In the genomic region with DNA sequence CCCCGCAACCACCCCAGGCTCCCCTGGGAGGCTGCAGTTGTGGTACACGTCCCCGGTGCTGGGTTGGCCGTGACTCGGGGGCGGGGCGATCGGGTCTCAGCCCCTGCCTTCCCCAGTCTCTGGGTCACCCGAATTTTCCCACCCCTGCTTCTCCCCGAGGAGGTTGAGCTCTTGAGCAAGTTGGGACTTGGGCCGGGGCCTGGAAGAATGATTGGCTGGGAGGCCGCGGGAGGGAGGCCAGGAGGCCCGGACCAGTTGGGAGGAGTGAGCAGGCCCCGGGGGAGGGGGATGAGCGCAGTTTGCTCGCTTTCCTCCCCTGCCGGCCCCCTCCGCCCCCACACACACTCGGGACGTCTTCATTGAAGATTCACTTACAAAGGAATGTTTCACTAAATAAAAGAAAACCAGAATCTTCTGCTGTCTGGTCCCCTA, we compare ENCODE assay signal across 8 cellular contexts. TPM values are rescaled to one million over a fixed set of nuclear protein-coding genes. Genes with fewer than 3 reads are reported as not detected.
A peak's percentile ranks its signal among the peaks of the same experiment; 100 is the strongest.
DNase-seq lines count a peak whose midpoint lies in the region; ATAC-seq, FAIRE-seq and TF ChIP-seq lines count a peak whose summit lies in the region.

No MANE protein-coding gene starts in this region.

- no peaks in the 10 kb centered on the region for H3K27me3 ChIP-seq in PC-9 (ENCODE audit: insufficient read depth, low read depth)

- H3F3A ChIP-seq in PC-9 (ENCODE audit: insufficient read depth, low read depth): peaks cover 35% of the 10 kb centered on the region

- no peaks in the 10 kb centered on the region for H3K9me2 ChIP-seq in PC-9 (ENCODE audit: insufficient read depth)

- no peak for TF ChIP-seq POLR2A in GM12891 (IDR thresholded peaks at IDR 0.05; ENCODE audit: low read depth, low read length)

- no peak overlapping the region for H2AFZ ChIP-seq in PC-9

- H4K20me1 ChIP-seq in PC-9 (ENCODE audit: insufficient read depth): no peaks in the 10 kb centered on the region

- H3K4me3 ChIP-seq in PC-9: no peak overlapping the region

- no peak for DNase-seq in GM12891 (ENCODE audit: insufficient read length, low spot score)
- DNase-seq in activated naive CD4-positive, alpha-beta T cell treated with anti-CD3 and anti-CD28 coated beads, Interleukin-2, amount 50 U/mL, for 16 hours: peak; percentile 44
- peak; percentile 66 for DNase-seq in globus pallidus (ENCODE audit: low spot score)
- peak; percentile 32 for DNase-seq in occipital lobe (lab: John Stamatoyannopoulos, UW)
- DNase-seq in cortex of kidney (lab: John Stamatoyannopoulos, UW): no peak
- no peak for DNase-seq in PC-9
- DNase-seq in SK-N-DZ (ENCODE audit: low spot score): no peak

- CTCF ChIA-PET in PC-9 (lab: Charles Lee): interaction anchor here (1.0 kb wide), 1 partner anchor 8 kb away, joined by 3 read pairs; the partner anchor contains the start of gene ACBD4

- H3K4me1 ChIP-seq in PC-9 (replicated peaks; ENCODE audit: insufficient read depth): peaks cover 11% of the 10 kb centered on the region

- no peaks in the 10 kb centered on the region for H3K9me3 ChIP-seq in PC-9 (ENCODE audit: insufficient read depth, low read depth)

- no peaks in the 10 kb centered on the region for H3K36me3 ChIP-seq in PC-9 (ENCODE audit: low read depth)

- H3K27ac ChIP-seq in PC-9: no peak overlapping the region

- no peak for TF ChIP-seq CTCF in PC-9 (conservative IDR thresholded peaks at IDR 0.05)

- no peak overlapping the region for H3K4me2 ChIP-seq in PC-9

- no TSS peak for BruUV-seq in PC-9 (replicated peaks; lab: Mats Ljungman, UMichigan)

- POLR2A ChIA-PET in PC-9 (lab: Charles Lee; ENCODE audit: unreplicated experiment): no interaction called here

- H3K79me2 ChIP-seq in PC-9 (ENCODE audit: low read depth): peaks cover 11% of the 10 kb centered on the region

- no peak for ATAC-seq in esophagus mucosa

- intact Hi-C loops in PC-9 (cut with micrococcal nuclease; ENCODE audit: unreplicated experiment): no loop called here

- FAIRE-seq in GM12891 (lab: Jason Lieb, UNC): peak; percentile 68

TF ChIP-seq in GM12891, 5 proteins besides CTCF, POLR2A, EP300 and RAD21:
- no peak for TF ChIP-seq POU2F2 (IDR thresholded peaks at IDR 0.05; ENCODE audit: low read depth, low read length)
- no peak for TF ChIP-seq TAF1 (IDR thresholded peaks at IDR 0.05; ENCODE audit: low read depth, low read length)
- TF ChIP-seq SPI1 (IDR thresholded peaks at IDR 0.05; ENCODE audit: low read depth, low read length): no peak
- TF ChIP-seq POLR2AphosphoS5 (IDR thresholded peaks at IDR 0.05; ENCODE audit: low read depth, low read length): no peak
- no peak for TF ChIP-seq PAX5 (IDR thresholded peaks at IDR 0.05; ENCODE audit: insufficient read depth, low read length, severe bottlenecking)
TF ChIP-seq in GM12891: peak in this region for 0.

RNA-seq across cellular contexts. Expression of gene HEXIM1, which starts 4.5 kb away (rescaled TPM):
- polyA plus RNA-seq in GM12891 (2012; ENCODE audit: low read depth, missing spikeins): 21.4 TPM
- total RNA-seq in occipital lobe (8.0 TPM), esophagus mucosa (22.6 TPM), PC-9 (2021) (49.3 and 64.9 TPM in 2 replicates)
- polyA plus RNA-seq in SK-N-DZ (2014; cell fraction: cytosol; rRNA removed): 1.4 TPM in 2 replicates
- polyA plus RNA-seq in SK-N-DZ (2014; cell fraction: nucleus; rRNA removed): 0.97 and 2.7 TPM in 2 replicates

RNA-seq across cellular contexts. Expression of gene ACBD4, which starts 8.3 kb away (rescaled TPM):
- polyA plus RNA-seq in GM12891 (2012; ENCODE audit: low read depth, missing spikeins): 8.1 TPM
- total RNA-seq in occipital lobe (3.0 TPM), esophagus mucosa (3.5 TPM), PC-9 (2021) (14.6 and 19.5 TPM in 2 replicates)
- polyA plus RNA-seq in SK-N-DZ (2014; cell fraction: cytosol; rRNA removed): 6.4 TPM in 2 replicates
- polyA plus RNA-seq in SK-N-DZ (2014; cell fraction: nucleus; rRNA removed): 21.1 and 23.7 TPM in 2 replicates

RNA-seq across cellular contexts. Expression of gene PLCD3, which starts 11.5 kb away (rescaled TPM):
- 0.53 TPM for polyA plus RNA-seq in GM12891 (2012; ENCODE audit: low read depth, missing spikeins)
- 3.1 TPM for total RNA-seq in occipital lobe
- total RNA-seq in esophagus mucosa: 34.2 TPM
- total RNA-seq in PC-9 (2021): 92.4 and 138 TPM in 2 replicates
- polyA plus RNA-seq in SK-N-DZ (2014; cell fraction: cytosol; rRNA removed): 14.7 and 16.2 TPM in 2 replicates
- 17.1 and 17.3 TPM in 2 replicates for polyA plus RNA-seq in SK-N-DZ (2014; cell fraction: nucleus; rRNA removed)

RNA-seq across cellular contexts. Expression of gene HEXIM2, which starts 17.9 kb away (rescaled TPM):
- 8.7 TPM for polyA plus RNA-seq in GM12891 (2012; ENCODE audit: low read depth, missing spikeins)
- 8.1 TPM for total RNA-seq in occipital lobe
- total RNA-seq in esophagus mucosa: 4.7 TPM
- total RNA-seq in PC-9 (2021): 22.4 and 32.2 TPM in 2 replicates
- polyA plus RNA-seq in SK-N-DZ (2014; cell fraction: cytosol; rRNA removed): 9.7 and 10.2 TPM in 2 replicates
- 7.2 and 8.5 TPM in 2 replicates for polyA plus RNA-seq in SK-N-DZ (2014; cell fraction: nucleus; rRNA removed)

Comparison
In these comparisons a context has a peak if more than half of its experiments do, and no peak if none do; other contexts are left out.
1. DNase-seq: peak in activated naive CD4-positive, alpha-beta T cell treated with anti-CD3 and anti-CD28 coated beads, Interleukin-2, amount 50 U/mL, for 16 hours (single experiment), globus pallidus (single experiment) and occipital lobe (single experiment); none in GM12891 (single experiment), cortex of kidney (single experiment), PC-9 (0 of 2) and SK-N-DZ (single experiment).